ENCODE assay signal across 11 cellular contexts in the genomic region with DNA sequence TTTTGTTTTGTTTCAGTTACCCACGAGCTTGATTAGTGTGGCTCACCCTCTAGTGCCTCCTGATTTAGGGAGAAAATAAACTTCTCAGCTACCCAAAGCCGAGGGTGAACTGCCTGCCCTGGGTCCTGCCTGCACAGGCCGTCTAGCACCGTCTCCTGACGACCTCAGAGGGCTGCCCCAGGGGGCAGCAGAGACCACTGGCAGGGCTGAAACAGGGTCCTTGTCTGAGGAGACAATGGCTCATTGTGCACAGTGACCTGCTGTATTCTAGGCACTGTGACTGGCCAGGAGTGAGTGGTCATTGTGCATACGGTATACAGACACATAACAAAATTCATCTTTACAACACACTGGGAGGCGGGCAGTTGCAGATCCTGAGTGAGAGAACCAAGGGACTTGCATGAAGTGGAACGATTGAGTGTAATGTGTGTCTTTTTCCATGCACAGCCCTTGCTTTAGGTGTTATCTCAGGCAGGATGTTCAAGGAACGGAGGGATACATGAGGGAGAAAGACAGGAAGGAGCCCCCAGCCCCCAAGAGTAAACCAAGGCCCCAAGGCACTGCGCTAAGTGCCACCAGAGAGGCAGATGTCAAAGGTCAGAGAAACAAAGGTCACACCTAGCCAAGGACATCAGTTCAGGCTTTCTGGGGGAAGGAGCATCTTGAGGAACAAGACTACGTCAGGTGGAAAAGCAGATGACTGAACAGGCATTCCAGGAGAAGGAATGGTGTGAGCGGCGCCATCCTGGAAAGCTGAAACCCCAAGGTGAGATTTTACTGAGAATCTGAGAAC.
DNase-seq lines count a peak whose midpoint lies in the region; ATAC-seq and TF ChIP-seq lines count a peak whose summit lies in the region.
"Had no signal": no experiment of that assay in that cellular context is flagged by ENCODE, and none has a peak within 500 bp of the region (broad histone marks: within the 10 kb centered on the region; RNA-seq: fewer than 3 reads in every experiment).

No MANE protein-coding gene starts in this region.

- no peak overlapping the region for H3K27ac ChIP-seq in WERI-Rb-1
- peak overlapping the region; percentile 39 for H3K27ac ChIP-seq in subcutaneous abdominal adipose tissue (ENCODE audit: low read depth, low read length)
- H3K27ac ChIP-seq in Peyer's patch: peak overlapping the region in 2 of 4 donors; percentile 40 to 74
- H3K27ac ChIP-seq: 22Rv1 had no signal

- H3K9ac ChIP-seq in subcutaneous abdominal adipose tissue (ENCODE audit: low read length in 5 of 5): no peak overlapping the region

- no peak for ATAC-seq in HG03378 (IDR thresholded peaks at IDR 0.05; ENCODE audit: unreplicated experiment)

- no peak for TF ChIP-seq POLR2A in Peyer's patch (IDR thresholded peaks at IDR 0.05)

- H3K4me3 ChIP-seq in WERI-Rb-1 (ENCODE audit: low read depth, low read length): no peak overlapping the region
- H3K4me3 ChIP-seq in subcutaneous abdominal adipose tissue (ENCODE audit: low read depth in 1 of 5, low read length in 5 of 5): no peak overlapping the region
- no peak overlapping the region for H3K4me3 ChIP-seq in Peyer's patch

- TF ChIP-seq CTCF in WERI-Rb-1 (IDR thresholded peaks at IDR 0.05; ENCODE audit: low read depth, low read length) (peak; percentile 66), Peyer's patch (IDR thresholded peaks at IDR 0.05) (no peak)

- peak; percentile 6 for DNase-seq in DMS53 (lab: John Stamatoyannopoulos, UW)
- DNase-seq in DMS53 treated with DMSO at 0.1 percent for 48 hours (lab: John Stamatoyannopoulos, UW; ENCODE audit: unreplicated experiment): no peak
- peak; percentile 45 for DNase-seq in WERI-Rb-1
- DNase-seq in iPS-NIHi7 (ENCODE audit: extremely low spot score): peak; percentile 61
- no peak for DNase-seq in effector CD4-positive, alpha-beta T cell
- DNase-seq in Peyer's patch: no peak
- DNase-seq: activated CD4-positive, alpha-beta T cell treated with anti-CD3 and anti-CD28 coated beads for 1 hour; stimulated activated naive CD4-positive, alpha-beta T cell treated with Interleukin-2 at 50 U/mL for 16 hours had no signal

- H3K27me3 ChIP-seq in WERI-Rb-1 (ENCODE audit: insufficient read depth, low read depth, severe bottlenecking) (no peaks in the 10 kb centered on the region), subcutaneous abdominal adipose tissue (ENCODE audit: control insufficient read depth in 5 of 5, insufficient read depth in 4 of 5, low read length in 5 of 5) (no peaks in the 10 kb centered on the region), Peyer's patch (no peaks in the 10 kb centered on the region)

- H3K9me3 ChIP-seq in WERI-Rb-1 (ENCODE audit: severe bottlenecking) (no peaks in the 10 kb centered on the region), subcutaneous abdominal adipose tissue (ENCODE audit: control insufficient read depth in 5 of 5, low read length in 5 of 5) (no peaks in the 10 kb centered on the region), Peyer's patch (no peaks in the 10 kb centered on the region)

- H3K4me1 ChIP-seq in subcutaneous abdominal adipose tissue (ENCODE audit: control insufficient read depth in 5 of 5, insufficient read depth in 5 of 5, low read length in 5 of 5) (peaks cover 10 to 32% (median 27%) of the 10 kb centered on the region in 5 donors), Peyer's patch (peaks cover 0 to 10% (median 4%) of the 10 kb centered on the region in 4 donors)

- no peaks in the 10 kb centered on the region for H3K36me3 ChIP-seq in WERI-Rb-1
- H3K36me3 ChIP-seq in subcutaneous abdominal adipose tissue (ENCODE audit: control insufficient read depth in 5 of 5, insufficient read depth in 5 of 5, low read length in 5 of 5): no peaks in the 10 kb centered on the region
- no peaks in the 10 kb centered on the region for H3K36me3 ChIP-seq in Peyer's patch

Comparison
In these comparisons a context has a peak if more than half of its experiments do, and no peak if none do; other contexts are left out.
1. DNase-seq: peak in DMS53 (single experiment), WERI-Rb-1 (single experiment) and iPS-NIHi7 (single experiment); none in DMS53 treated with DMSO at 0.1 percent for 48 hours (single experiment), effector CD4-positive, alpha-beta T cell (single experiment) and Peyer's patch (0 of 3).